ENCODE assay signal across 8 cellular contexts in genomic region chr3:170809021-170809974, GRCh38.
DNase-seq lines count a peak whose midpoint lies in the region; ATAC-seq and FAIRE-seq lines count a peak whose summit lies in the region.

No MANE protein-coding gene starts in this region.

- peak overlapping the region; percentile 88 for H4K8ac ChIP-seq in mesenchymal stem cell (ENCODE audit: low read length)

- H3K9me3 ChIP-seq in Karpas-422 (ENCODE audit: low read length) (no peaks in the 10 kb centered on the region), mesenchymal stem cell (ENCODE audit: control insufficient read depth, low read length) (no peaks in the 10 kb centered on the region)

- H2AFZ ChIP-seq in Karpas-422 (ENCODE audit: low read length): no peak overlapping the region
- no peak overlapping the region for H2AFZ ChIP-seq in mesenchymal stem cell (ENCODE audit: low read depth, low read length)

- peak overlapping the region in 1 of 2 experiments; percentile 92 for H3K4ac ChIP-seq in mesenchymal stem cell (ENCODE audit: low read depth in 1 of 2, low read length in 2 of 2)

- no peak overlapping the region for H3K4me2 ChIP-seq in Karpas-422 (ENCODE audit: low read depth, low read length, poor library complexity, severe bottlenecking)
- H3K4me2 ChIP-seq in mesenchymal stem cell (ENCODE audit: low read length, poor library complexity, severe bottlenecking): no peak overlapping the region

- no peak overlapping the region for H2BK15ac ChIP-seq in mesenchymal stem cell (ENCODE audit: low read depth, poor library complexity, severe bottlenecking)

- no peak overlapping the region for H2BK5ac ChIP-seq in mesenchymal stem cell (ENCODE audit: low read depth, low read length, poor library complexity, severe bottlenecking)

- peak; percentile 67 for DNase-seq in Karpas-422
- DNase-seq in OCI-M1 (lab: John Stamatoyannopoulos, UW): peak; percentile 84
- peak; percentile 91 for DNase-seq in dermis blood vessel endothelial cell
- peak; percentile 79 for DNase-seq in mesenchymal stem cell
- no peak for DNase-seq in cortex of kidney (lab: John Stamatoyannopoulos, UW)

- H2BK120ac ChIP-seq in mesenchymal stem cell (ENCODE audit: low read depth, low read length): no peak overlapping the region

- peak overlapping the region; percentile 82 to 91 for H2BK12ac ChIP-seq in mesenchymal stem cell (ENCODE audit: low read length in 2 of 2)

- peak overlapping the region; percentile 71 for H4K91ac ChIP-seq in mesenchymal stem cell (ENCODE audit: low read length)

- H4K20me1 ChIP-seq in Karpas-422 (ENCODE audit: insufficient read depth, low read depth, low read length): no peaks in the 10 kb centered on the region

- H3K4me3 ChIP-seq in Karpas-422 (ENCODE audit: low read length) (no peak overlapping the region), mesenchymal stem cell (ENCODE audit: insufficient read depth in 1 of 2, low read depth in 1 of 2, low read length in 2 of 2) (no peak overlapping the region)

- H3K23ac ChIP-seq in mesenchymal stem cell (ENCODE audit: low read length in 2 of 2): no peak overlapping the region

- H2AK5ac ChIP-seq in mesenchymal stem cell (ENCODE audit: low read length, severe bottlenecking): peak overlapping the region; percentile 66

- H3K27ac ChIP-seq in Karpas-422 (ENCODE audit: low read length): no peak overlapping the region
- no peak overlapping the region for H3K27ac ChIP-seq in mesenchymal stem cell (ENCODE audit: low read length, poor library complexity, severe bottlenecking)

- peak overlapping the region; percentile 48 to 90 for H3K18ac ChIP-seq in mesenchymal stem cell (ENCODE audit: low read depth in 1 of 2, low read length in 2 of 2)

- H3K27me3 ChIP-seq in Karpas-422 (ENCODE audit: low read length): no peaks in the 10 kb centered on the region
- no peaks in the 10 kb centered on the region for H3K27me3 ChIP-seq in mesenchymal stem cell (ENCODE audit: control insufficient read depth in 1 of 2, insufficient read depth in 1 of 2, low read length in 2 of 2)

- ATAC-seq in GM21360 (IDR thresholded peaks at IDR 0.05; ENCODE audit: unreplicated experiment) (no peak), HG02938 (IDR thresholded peaks at IDR 0.05; ENCODE audit: unreplicated experiment) (no peak)

- WGBS in mesenchymal stem cell: 66% methylated on average over 14 of the region's 14 CpGs

- H3K79me1 ChIP-seq in mesenchymal stem cell (replicated peaks; ENCODE audit: low read length, poor library complexity, severe bottlenecking): no peaks in the 10 kb centered on the region

- H3K9ac ChIP-seq in Karpas-422 (ENCODE audit: low read length) (no peak overlapping the region), mesenchymal stem cell (ENCODE audit: low read length) (peak overlapping the region; percentile 76)

- no peaks in the 10 kb centered on the region for H3K79me2 ChIP-seq in Karpas-422 (ENCODE audit: low read length)

- H3K4me1 ChIP-seq in Karpas-422 (ENCODE audit: low read length) (no peaks in the 10 kb centered on the region), mesenchymal stem cell (ENCODE audit: control insufficient read depth, insufficient read depth, low read depth, low read length) (peaks cover 4% of the 10 kb centered on the region)

- H3K14ac ChIP-seq in mesenchymal stem cell (ENCODE audit: low read length in 2 of 2): no peak overlapping the region

- no peaks in the 10 kb centered on the region for H3K9me2 ChIP-seq in Karpas-422 (replicated peaks; ENCODE audit: insufficient read depth, low read length)

- H3K36me3 ChIP-seq in Karpas-422 (ENCODE audit: insufficient read depth, low read length) (no peaks in the 10 kb centered on the region), mesenchymal stem cell (ENCODE audit: control insufficient read depth in 1 of 2, insufficient read depth in 2 of 2, low read depth in 1 of 2, low read length in 2 of 2) (no peaks in the 10 kb centered on the region)

- peak; percentile 52 for FAIRE-seq in G401.6 (lab: Jason Lieb, UNC)
